In the genomic region with DNA sequence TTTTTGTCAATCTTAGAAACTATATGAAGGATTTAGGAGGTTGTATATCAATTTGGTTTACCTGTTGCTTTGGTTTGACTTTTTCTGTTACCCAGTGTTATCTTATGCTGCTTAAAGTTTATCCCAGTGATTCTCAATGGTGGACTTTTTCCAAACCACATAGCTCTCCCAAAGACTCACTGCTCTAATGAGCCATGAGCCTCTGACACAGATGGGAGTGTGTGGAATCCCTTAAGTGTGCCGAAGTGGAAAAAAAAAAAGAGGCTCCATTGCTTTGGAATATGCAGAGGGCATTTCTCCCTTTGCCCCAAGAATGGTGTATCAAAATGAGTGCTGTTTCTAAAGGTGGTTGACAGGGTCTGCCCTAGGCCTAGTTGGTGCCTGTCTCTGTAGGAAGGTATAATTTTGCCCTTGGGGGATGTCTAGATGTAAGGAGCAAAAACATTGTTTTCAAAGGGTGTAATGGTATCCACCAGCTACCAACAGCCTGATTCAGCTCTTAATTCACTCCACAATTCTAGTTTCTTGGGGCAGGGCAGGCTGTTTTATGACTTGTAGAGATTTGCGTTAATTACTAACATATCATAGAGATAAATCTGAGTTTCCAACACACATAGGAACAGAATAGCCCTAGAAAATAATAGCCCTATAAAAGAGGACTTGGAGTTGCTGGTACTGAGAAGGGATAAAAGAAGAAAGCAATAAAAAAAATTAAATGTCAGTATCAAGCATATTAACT, we compare ENCODE assay signal across 23 cellular contexts.
DNase-seq lines count a peak whose midpoint lies in the region; ATAC-seq and TF ChIP-seq lines count a peak whose summit lies in the region.
"Had no signal": no experiment of that assay in that cellular context is flagged by ENCODE, and none has a peak within 500 bp of the region (broad histone marks: within the 10 kb centered on the region; RNA-seq: fewer than 3 reads in every experiment).

No MANE protein-coding gene starts in this region.

- no peak overlapping the region for H3K4me3 Mint-ChIP-seq in immature natural killer cell
- H3K4me3 Mint-ChIP-seq: activated B cell treated with CpG ODN at 0.5 μM for 24 hours; CD8-positive, alpha-beta T cell; nephron; stimulated activated effector memory CD8-positive, alpha-beta T cell treated with anti-CD3 and anti-CD28 coated beads, Interleukin-12 subunit alpha, Interleukin-12 subunit beta, amount 100 ng/mL, for 72 hours; T-helper 1 cell treated with Interleukin-12 subunit alpha and Interleukin-12 subunit beta and Interleukin-4 antibody, amounts not matched to agents 30 μg/mL and 1 μg/mL, for 36 hours had no signal

- TF ChIP-seq POLR2A in IMR-90 (IDR thresholded peaks at IDR 0.05; ENCODE audit: low read depth, low read length), result no peak

- H3K4ac ChIP-seq in IMR-90 (ENCODE audit: low read depth, low read length) (no peak overlapping the region), mesenchymal stem cell (ENCODE audit: low read depth in 1 of 2, low read length in 2 of 2) (no peak overlapping the region)

- POLR2A ChIA-PET in AG04449 (lab: Yijun Ruan, JAX), result no interaction called here
- POLR2A ChIA-PET in IMR-90 (lab: Charles Lee; ENCODE audit: unreplicated experiment), result no interaction called here
- POLR2A ChIA-PET in RWPE1 (lab: Yijun Ruan, JAX; ENCODE audit: low non-redundant PET), result no interaction called here

- intact Hi-C loops in IMR-90 (cut with micrococcal nuclease), result no loop called here

- H3K9me3 Mint-ChIP-seq in immature natural killer cell, result no peaks in the 10 kb centered on the region
- H3K9me3 Mint-ChIP-seq: activated B cell treated with CpG ODN at 0.5 μM for 24 hours; activated T-helper 2 cell treated with anti-CD3 and anti-CD28 coated beads, Interferon-gamma antibody, Interleukin-2, Interleukin-4, amounts not matched to agents 10 μg/mL and 5 μg/mL and 100 μg/mL, durations not matched to agents 14 hours and 24 hours and 36 hours; CD8-positive, alpha-beta T cell; nephron; stimulated activated effector memory CD8-positive, alpha-beta T cell treated with anti-CD3 and anti-CD28 coated beads, Interleukin-12 subunit alpha, Interleukin-12 subunit beta, amount 100 ng/mL, for 72 hours; T-helper 1 cell treated with Interleukin-12 subunit alpha and Interleukin-12 subunit beta and Interleukin-4 antibody, amounts not matched to agents 30 μg/mL and 1 μg/mL, for 36 hours had no signal

- H3K4me1 Mint-ChIP-seq in immature natural killer cell, result no peaks in the 10 kb centered on the region
- H3K4me1 Mint-ChIP-seq: activated B cell treated with CpG ODN at 0.5 μM for 24 hours; stimulated activated effector memory CD8-positive, alpha-beta T cell treated with anti-CD3 and anti-CD28 coated beads, Interleukin-12 subunit alpha, Interleukin-12 subunit beta, amount 100 ng/mL, for 72 hours had no signal

- dilution Hi-C loops in IMR-90 (cut with HindIII; ENCODE audit: low sequenced_read_pairs, unreplicated experiment), result no loop called here

- H3K9ac ChIP-seq in IMR-90 (ENCODE audit: low read depth, low read length), result no peak overlapping the region
- H3K9ac ChIP-seq in mesenchymal stem cell (ENCODE audit: low read length), result peak overlapping the region; percentile 27
- H3K9ac ChIP-seq in MM.1S (ENCODE audit: low read length), result no peak overlapping the region

- no TSS peak for BruUV-seq in IMR-90 (replicated peaks; lab: Mats Ljungman, UMichigan)

- no peak overlapping the region for H3K56ac ChIP-seq in IMR-90 (ENCODE audit: extremely low read depth, insufficient read depth, low read length)

- no peak overlapping the region for H2BK12ac ChIP-seq in mesenchymal stem cell (ENCODE audit: low read length in 2 of 2)

- H3K23ac ChIP-seq in IMR-90 (ENCODE audit: low read depth, low read length) (no peak overlapping the region), mesenchymal stem cell (ENCODE audit: low read length in 2 of 2) (no peak overlapping the region)

- DNase-seq in AG04449 (ENCODE audit: low read depth, low spot score) (peak; percentile 59), IMR-90 (peak; percentile 75), mesenchymal stem cell (no peak), RWPE1 (ENCODE audit: low spot score) (no peak), MM.1S (no peak), immature natural killer cell (no peak)
- DNase-seq in stimulated activated CD4-positive, alpha-beta T cell treated with anti-CD3 and anti-CD28 coated beads, Interleukin-4, amount 100 ng/mL, for 24 hours, result no peak
- DNase-seq: activated B cell treated with CpG ODN at 0.5 μM for 24 hours; amniotic stem cell; CD8-positive, alpha-beta T cell; cerebellar nuclear complex; DND-41; NCI-H1930; psoas muscle; SHP77 treated with DMSO at 0.1 percent for 48 hours; stimulated activated CD4-positive, alpha-beta T cell treated with anti-CD3 and anti-CD28 coated beads, Interleukin-12 subunit alpha, Interleukin-12 subunit beta, amount 100 ng/mL, for 4 hours; upper lobe of right lung had no signal

- H2BK120ac ChIP-seq in IMR-90 (ENCODE audit: low read depth, low read length) (no peak overlapping the region), mesenchymal stem cell (ENCODE audit: low read depth, low read length) (no peak overlapping the region)

- H3K4me2 ChIP-seq in IMR-90 (ENCODE audit: low read depth, low read length), result no peak overlapping the region
- no peak overlapping the region for H3K4me2 ChIP-seq in mesenchymal stem cell (ENCODE audit: low read length, poor library complexity, severe bottlenecking)
- no peak overlapping the region for H3K4me2 ChIP-seq in MM.1S (ENCODE audit: low read depth, low read length)

- no peaks in the 10 kb centered on the region for H3K27me3 ChIP-seq in IMR-90 (ENCODE audit: control insufficient read depth, insufficient read depth, low read length)
- no peaks in the 10 kb centered on the region for H3K27me3 ChIP-seq in esophagus (ENCODE audit: control insufficient read depth in 1 of 2, insufficient read depth in 2 of 2, low read length in 2 of 2)
- peaks cover 0 to 23% of the 10 kb centered on the region in 2 experiments for H3K27me3 ChIP-seq in mesenchymal stem cell (ENCODE audit: control insufficient read depth in 1 of 2, insufficient read depth in 1 of 2, low read length in 2 of 2)
- H3K27me3 ChIP-seq in MM.1S (replicated peaks; ENCODE audit: insufficient read depth, low read length), result no peaks in the 10 kb centered on the region
- H3K27me3 ChIP-seq: upper lobe of right lung had no signal

- no peaks in the 10 kb centered on the region for H3K36me3 ChIP-seq in IMR-90 (ENCODE audit: control insufficient read depth, insufficient read depth, low read length)
- H3K36me3 ChIP-seq in esophagus (ENCODE audit: control insufficient read depth in 2 of 2, insufficient read depth in 2 of 2, low read length in 1 of 2), result no peaks in the 10 kb centered on the region
- no peaks in the 10 kb centered on the region for H3K36me3 ChIP-seq in mesenchymal stem cell (ENCODE audit: control insufficient read depth in 1 of 2, insufficient read depth in 2 of 2, low read depth in 1 of 2, low read length in 2 of 2)
- no peaks in the 10 kb centered on the region for H3K36me3 ChIP-seq in MM.1S (replicated peaks; ENCODE audit: insufficient read depth, low read length)
- H3K36me3 ChIP-seq: upper lobe of right lung had no signal

- no peak overlapping the region for H4K5ac ChIP-seq in IMR-90 (ENCODE audit: low read depth, low read length)

- H3F3A ChIP-seq in MM.1S (ENCODE audit: insufficient read depth, low read length), result no peaks in the 10 kb centered on the region

- H3K14ac ChIP-seq in IMR-90 (replicated peaks; ENCODE audit: low read depth, low read length), result no peak overlapping the region
- H3K14ac ChIP-seq in mesenchymal stem cell (ENCODE audit: low read length in 2 of 2), result no peak overlapping the region

- H2AK9ac ChIP-seq in IMR-90 (replicated peaks; ENCODE audit: low read depth, low read length, poor library complexity), result no peak overlapping the region

- in situ Hi-C loops in IMR-90 (cut with MboI; ENCODE audit: low sequenced_read_pairs), result no loop called here

- H3K27ac Mint-ChIP-seq in immature natural killer cell, result no peak overlapping the region
- H3K27ac Mint-ChIP-seq: activated B cell treated with CpG ODN at 0.5 μM for 24 hours; activated T-helper 2 cell treated with anti-CD3 and anti-CD28 coated beads, Interferon-gamma antibody, Interleukin-2, Interleukin-4, amounts not matched to agents 10 μg/mL and 5 μg/mL and 100 μg/mL, durations not matched to agents 14 hours and 24 hours and 36 hours; CD8-positive, alpha-beta T cell; stimulated activated effector memory CD8-positive, alpha-beta T cell treated with anti-CD3 and anti-CD28 coated beads, Interleukin-12 subunit alpha, Interleukin-12 subunit beta, amount 100 ng/mL, for 72 hours; T-helper 1 cell treated with Interleukin-12 subunit alpha and Interleukin-12 subunit beta and Interleukin-4 antibody, amounts not matched to agents 30 μg/mL and 1 μg/mL, for 36 hours had no signal

- H3K9me1 ChIP-seq in IMR-90 (ENCODE audit: insufficient read depth, low read length), result peaks cover 7% of the 10 kb centered on the region; the same call in 1 of the 2 replicates

- H4K91ac ChIP-seq in IMR-90 (ENCODE audit: insufficient read depth, low read depth, low read length), result no peak overlapping the region
- no peak overlapping the region for H4K91ac ChIP-seq in mesenchymal stem cell (ENCODE audit: low read length)

- H2BK5ac ChIP-seq in IMR-90 (ENCODE audit: low read depth, low read length, poor library complexity, severe bottlenecking) (no peak overlapping the region), mesenchymal stem cell (ENCODE audit: low read depth, low read length, poor library complexity, severe bottlenecking) (no peak overlapping the region)

- no peaks in the 10 kb centered on the region for H4K20me1 ChIP-seq in IMR-90 (ENCODE audit: insufficient read depth, low read length)
- H4K20me1 ChIP-seq in MM.1S (ENCODE audit: insufficient read depth, low read length), result no peaks in the 10 kb centered on the region

- no peak overlapping the region for H2BK20ac ChIP-seq in IMR-90 (ENCODE audit: low read depth, low read length)

- no peak overlapping the region for H3K27ac ChIP-seq in IMR-90 (ENCODE audit: insufficient read depth, low read length)
- H3K27ac ChIP-seq in esophagus (ENCODE audit: low read depth in 2 of 2, low read length in 1 of 2), result peak overlapping the region; percentile 60 to 76
- no peak overlapping the region for H3K27ac ChIP-seq in mesenchymal stem cell (ENCODE audit: low read length, poor library complexity, severe bottlenecking)
- no peak overlapping the region for H3K27ac ChIP-seq in RWPE1
- H3K27ac ChIP-seq in MM.1S (ENCODE audit: low read length), result no peak overlapping the region
- H3K27ac ChIP-seq: psoas muscle, upper lobe of right lung had no signal

- H3K79me2 ChIP-seq in MM.1S (ENCODE audit: low read length), result no peaks in the 10 kb centered on the region

- no peaks in the 10 kb centered on the region for H3K9me2 ChIP-seq in MM.1S (replicated peaks; ENCODE audit: insufficient read depth, low read length)

- H2BK15ac ChIP-seq in IMR-90 (ENCODE audit: low read depth, low read length) (no peak overlapping the region), mesenchymal stem cell (ENCODE audit: low read depth, poor library complexity, severe bottlenecking) (no peak overlapping the region)

- WGBS in IMR-90 (ENCODE audit: extremely low coverage in 2 of 2, insufficient read length in 1 of 2), 2 experiments, result 100% methylated on average over 1 of the region's 2 CpGs; no CpG with 5 or more reads in 1 of the 2 experiments
- 81 to 82% methylated on average over 2 of the region's 2 CpGs for WGBS in esophagus, 2 donors
- WGBS in mesenchymal stem cell, result 100% methylated on average over 1 of the region's 2 CpGs

- H3K4me3 ChIP-seq in AG04449 (ENCODE audit: low read depth, low read length), result no peak overlapping the region
- H3K4me3 ChIP-seq in IMR-90 (ENCODE audit: insufficient read depth, low read depth, low read length), result no peak overlapping the region
- H3K4me3 ChIP-seq in esophagus (ENCODE audit: low read depth in 1 of 2, low read length in 2 of 2), result no peak overlapping the region
- H3K4me3 ChIP-seq in mesenchymal stem cell (ENCODE audit: insufficient read depth in 1 of 2, low read depth in 1 of 2, low read length in 2 of 2), result peak overlapping the region in 1 of 2 experiments; percentile 38
- H3K4me3 ChIP-seq in MM.1S (ENCODE audit: low read length), result no peak overlapping the region
- H3K4me3 ChIP-seq: psoas muscle, upper lobe of right lung had no signal

- H3K79me1 ChIP-seq in IMR-90 (ENCODE audit: low read depth in 1 of 2, low read length in 2 of 2) (peaks cover 0 to 4% of the 10 kb centered on the region in 2 experiments; a peak in 1 of 4 replicates), mesenchymal stem cell (replicated peaks; ENCODE audit: low read length, poor library complexity, severe bottlenecking) (no peaks in the 10 kb centered on the region)

- peak; percentile 70; the same call in 1 of the 2 replicates for ATAC-seq in IMR-90 (ENCODE audit: low read depth)
- ATAC-seq: CD8-positive, alpha-beta T cell; HepG2; psoas muscle; stimulated activated effector memory CD8-positive, alpha-beta T cell treated with anti-CD3 and anti-CD28 coated beads, Interleukin-12 subunit alpha, Interleukin-12 subunit beta, amount 100 ng/mL, for 72 hours; upper lobe of right lung had no signal

- TF ChIP-seq CTCF in AG04449 (IDR thresholded peaks at IDR 0.05; ENCODE audit: insufficient read depth, low read length, missing control alignments), result no peak
- TF ChIP-seq CTCF in IMR-90 (conservative IDR thresholded peaks at IDR 0.05; ENCODE audit: low read depth, low read length), result no peak
- no peak for TF ChIP-seq CTCF in RWPE1 (conservative IDR thresholded peaks at IDR 0.05; ENCODE audit: low read depth)
- no peak for TF ChIP-seq CTCF in MM.1S (IDR thresholded peaks at IDR 0.05; ENCODE audit: low read length)

- H2AFZ ChIP-seq in IMR-90 (replicated peaks; ENCODE audit: low read length, poor library complexity), result no peak overlapping the region
- H2AFZ ChIP-seq in mesenchymal stem cell (ENCODE audit: low read depth, low read length), result no peak overlapping the region
- H2AFZ ChIP-seq in MM.1S (ENCODE audit: low read length), result no peak overlapping the region

- H4K8ac ChIP-seq in IMR-90 (ENCODE audit: low read depth in 2 of 2, low read length in 2 of 2), result no peak overlapping the region
- no peak overlapping the region for H4K8ac ChIP-seq in mesenchymal stem cell (ENCODE audit: low read length)

- no peaks in the 10 kb centered on the region for H3K27me3 Mint-ChIP-seq in immature natural killer cell (ENCODE audit: low read depth in 3 of 3)
- H3K27me3 Mint-ChIP-seq: activated B cell treated with CpG ODN at 0.5 μM for 24 hours had no signal

- H3K4me1 ChIP-seq in IMR-90 (ENCODE audit: control insufficient read depth, insufficient read depth, low read length) (peaks cover 7% of the 10 kb centered on the region), esophagus (ENCODE audit: control insufficient read depth in 2 of 2, insufficient read depth in 2 of 2, low read length in 1 of 2) (peaks cover 0 to 5% of the 10 kb centered on the region in 2 donors), mesenchymal stem cell (ENCODE audit: control insufficient read depth, insufficient read depth, low read depth, low read length) (peaks cover 1% of the 10 kb centered on the region), MM.1S (ENCODE audit: low read length) (no peaks in the 10 kb centered on the region)
- H3K4me1 ChIP-seq: psoas muscle, upper lobe of right lung had no signal

- H2AK5ac ChIP-seq in IMR-90 (ENCODE audit: low read depth, low read length), result no peak overlapping the region
- no peak overlapping the region for H2AK5ac ChIP-seq in mesenchymal stem cell (ENCODE audit: low read length, severe bottlenecking)

- CTCF ChIA-PET in AG04449 (lab: Yijun Ruan, JAX), result interaction anchor here (1.0 to 1.6 kb wide), 4 partner anchors 11 to 368 kb away, joined by 3 to 6 read pairs (median 3); no protein-coding TSS in a partner anchor
- CTCF ChIA-PET in IMR-90 (lab: Yijun Ruan, JAX), result no interaction called here
- CTCF ChIA-PET in RWPE1 (lab: Yijun Ruan, JAX), result interaction anchor here (0.6 kb wide), 1 partner anchor 113 kb away, joined by 4 read pairs; no protein-coding TSS in a partner anchor

- no peaks in the 10 kb centered on the region for H3K9me3 ChIP-seq in IMR-90 (ENCODE audit: control insufficient read depth, insufficient read depth, low read length)
- H3K9me3 ChIP-seq in esophagus (ENCODE audit: control insufficient read depth in 2 of 2, insufficient read depth in 1 of 2, low read depth in 1 of 2, low read length in 1 of 2), result no peaks in the 10 kb centered on the region
- no peaks in the 10 kb centered on the region for H3K9me3 ChIP-seq in mesenchymal stem cell (ENCODE audit: control insufficient read depth, low read length)
- H3K9me3 ChIP-seq in MM.1S (replicated peaks; ENCODE audit: insufficient read depth, low read length), result no peaks in the 10 kb centered on the region
- H3K9me3 ChIP-seq: psoas muscle, upper lobe of right lung had no signal

- H3K36me3 Mint-ChIP-seq in immature natural killer cell, result peaks cover 0 to 3% (median 0%) of the 10 kb centered on the region in 3 donors
- H3K36me3 Mint-ChIP-seq: CD8-positive, alpha-beta T cell; stimulated activated effector memory CD8-positive, alpha-beta T cell treated with anti-CD3 and anti-CD28 coated beads, Interleukin-12 subunit alpha, Interleukin-12 subunit beta, amount 100 ng/mL, for 72 hours had no signal

- TF ChIP-seq RAD21 in IMR-90 (IDR thresholded peaks at IDR 0.05; ENCODE audit: low read length), result no peak

- no peak overlapping the region for H3K18ac ChIP-seq in IMR-90 (ENCODE audit: low read depth, low read length)
- no peak overlapping the region for H3K18ac ChIP-seq in mesenchymal stem cell (ENCODE audit: low read depth in 1 of 2, low read length in 2 of 2)

Comparison
In these comparisons a context has a peak if more than half of its experiments do, and no peak if none do; other contexts are left out.
1. DNase-seq: peak in AG04449 (single experiment) and IMR-90 (single experiment); none in mesenchymal stem cell (single experiment), RWPE1 (single experiment), MM.1S (single experiment), stimulated activated CD4-positive, alpha-beta T cell treated with anti-CD3 and anti-CD28 coated beads, Interleukin-4, amount 100 ng/mL, for 24 hours (single experiment) and immature natural killer cell (0 of 3).
2. H3K27ac ChIP-seq: peak in esophagus (2 of 2); none in IMR-90 (single experiment), mesenchymal stem cell (single experiment), RWPE1 (single experiment) and MM.1S (single experiment).